ENCODE assay signal across 9 cellular contexts in genomic region chr2:32425719-32426141, GRCh38.
DNase-seq lines count a peak whose midpoint lies in the region; ATAC-seq and TF ChIP-seq lines count a peak whose summit lies in the region.
"Had no signal": no experiment of that assay in that cellular context is flagged by ENCODE, and none has a peak within 500 bp of the region (broad histone marks: within the 10 kb centered on the region; RNA-seq: fewer than 3 reads in every experiment).

No MANE protein-coding gene starts in this region.

- peaks cover 50% of the 10 kb centered on the region for H3K4me1 Mint-ChIP-seq in activated naive CD8-positive, alpha-beta T cell treated with anti-CD3 and anti-CD28 coated beads for 36 hours

- DNase-seq in heart right ventricle, result no peak
- DNase-seq in cardiac septum (ENCODE audit: low spot score), result no peak
- DNase-seq in activated naive CD8-positive, alpha-beta T cell treated with anti-CD3 and anti-CD28 coated beads for 36 hours, result no peak
- DNase-seq in kidney tubule cell (ENCODE audit: low spot score), result peak; percentile 12
- DNase-seq in tibial artery, result no peak
- DNase-seq in activated gamma-delta T cell (lab: John Stamatoyannopoulos, UW), result no peak
- DNase-seq in activated CD4-positive, alpha-beta T cell treated with anti-CD3 and anti-CD28 coated beads, Interleukin-2, amount 50 U/mL, for 4 hours, result no peak
- DNase-seq: NCI-H1048 had no signal

- ATAC-seq in heart right ventricle, result peak in 5 of 8 donors; percentile 21 to 44 (median 30)
- ATAC-seq in GM19452 (IDR thresholded peaks at IDR 0.05; ENCODE audit: unreplicated experiment), result no peak

- 71 to 76% methylated on average over 2 of the region's 2 CpGs for WGBS in heart right ventricle, 2 donors

- H3K27ac ChIP-seq in heart right ventricle (peak overlapping the region in 1 of 10 donors; percentile 28), tibial artery (peak overlapping the region; percentile 54 to 59)

- H3K9me3 ChIP-seq in heart right ventricle, result no peaks in the 10 kb centered on the region
- H3K9me3 ChIP-seq in tibial artery, result no peaks in the 10 kb centered on the region

- H3K27me3 Mint-ChIP-seq in activated naive CD8-positive, alpha-beta T cell treated with anti-CD3 and anti-CD28 coated beads for 36 hours, result no peaks in the 10 kb centered on the region

- H3K36me3 ChIP-seq in heart right ventricle, result peaks cover 0 to 21% (median 0%) of the 10 kb centered on the region in 9 donors
- no peaks in the 10 kb centered on the region for H3K36me3 ChIP-seq in tibial artery

- H3K9me3 Mint-ChIP-seq in activated naive CD8-positive, alpha-beta T cell treated with anti-CD3 and anti-CD28 coated beads for 36 hours, result no peaks in the 10 kb centered on the region

- H3K4me3 Mint-ChIP-seq in activated naive CD8-positive, alpha-beta T cell treated with anti-CD3 and anti-CD28 coated beads for 36 hours, result no peak overlapping the region

- H3K4me1 ChIP-seq in heart right ventricle (peaks cover 0 to 51% (median 27%) of the 10 kb centered on the region in 9 donors), tibial artery (peaks cover 0 to 82% (median 23%) of the 10 kb centered on the region in 4 donors)

- no peak overlapping the region for H3K4me3 ChIP-seq in heart right ventricle
- H3K4me3 ChIP-seq in tibial artery, result peak overlapping the region; percentile 8 to 15

- intact Hi-C loops in heart right ventricle (cut with DNase I) (no loop called here), cardiac septum (cut with DNase I) (no loop called here), tibial artery (cut with DNase I; ENCODE audit: low total_unique reads) (no loop called here)

- TF ChIP-seq CTCF in heart right ventricle (IDR thresholded peaks at IDR 0.05), result no peak
- no peak for TF ChIP-seq CTCF in tibial artery (IDR thresholded peaks at IDR 0.05)

- peaks cover 27% of the 10 kb centered on the region for H3K36me3 Mint-ChIP-seq in activated naive CD8-positive, alpha-beta T cell treated with anti-CD3 and anti-CD28 coated beads for 36 hours

- H3K27me3 ChIP-seq in heart right ventricle (no peaks in the 10 kb centered on the region), tibial artery (no peaks in the 10 kb centered on the region)

- peak overlapping the region; percentile 30 for H3K27ac Mint-ChIP-seq in activated naive CD8-positive, alpha-beta T cell treated with anti-CD3 and anti-CD28 coated beads for 36 hours

Comparison
In these comparisons a context has a peak if more than half of its experiments do, and no peak if none do; other contexts are left out.
1. H3K4me3 ChIP-seq: peak in tibial artery (2 of 2); none in heart right ventricle (0 of 10).